ENCODE assay signal across 12 cellular contexts in the genomic region with DNA sequence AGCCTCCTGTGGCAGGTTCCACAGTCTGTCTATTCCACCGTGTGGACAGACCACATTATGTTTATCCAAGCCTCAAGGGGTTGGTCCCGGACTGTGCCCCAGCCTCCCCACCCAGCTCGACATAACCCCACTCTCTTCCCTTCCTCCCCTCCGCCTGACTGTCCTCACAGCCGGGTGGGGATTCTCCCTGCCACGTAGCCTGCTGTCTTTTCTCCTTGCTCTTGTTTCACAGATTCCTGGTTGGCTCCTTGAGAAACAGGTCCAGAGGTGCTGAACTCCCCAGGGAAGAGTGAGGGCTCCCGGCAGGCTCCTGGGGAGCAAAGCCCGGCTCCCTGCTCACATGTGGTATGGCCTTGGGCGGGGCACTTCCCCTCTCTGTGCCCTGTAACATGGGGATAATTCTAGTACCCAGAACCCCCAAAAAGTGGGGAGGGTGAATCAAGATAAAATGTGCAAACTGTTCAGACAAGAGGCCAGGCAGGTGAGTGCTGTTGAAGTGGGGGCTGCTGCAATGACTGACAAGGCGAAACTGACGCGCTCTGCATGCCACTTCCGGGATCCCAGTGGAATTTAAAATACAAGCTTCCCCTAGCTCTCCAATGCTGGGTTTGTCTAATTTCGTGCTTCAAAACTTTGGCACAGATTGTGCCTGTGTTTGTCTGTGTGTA.
DNase-seq lines count a peak whose midpoint lies in the region; ATAC-seq and TF ChIP-seq lines count a peak whose summit lies in the region.
"Had no signal": no experiment of that assay in that cellular context is flagged by ENCODE, and none has a peak within 500 bp of the region (broad histone marks: within the 10 kb centered on the region; RNA-seq: fewer than 3 reads in every experiment).

No MANE protein-coding gene starts in this region.

- CTCF ChIA-PET in activated CD8-positive, alpha-beta T cell treated with anti-CD3 and anti-CD28 coated beads, Interleukin-2, amount 10 ng/mL, durations not matched to agents 7 days and 5 days (lab: Charles Lee) = interaction anchor here (0.9 kb wide), 1 partner anchor 113 kb away, joined by 3 read pairs; no protein-coding TSS in a partner anchor
- CTCF ChIA-PET in naive thymus-derived CD4-positive, alpha-beta T cell (lab: Charles Lee) = interaction anchor here (0.5 kb wide), 1 partner anchor 69 kb away, joined by 4 read pairs; no protein-coding TSS in a partner anchor

- POLR2A ChIA-PET in activated CD8-positive, alpha-beta T cell treated with anti-CD3 and anti-CD28 coated beads, Interleukin-2, amount 10 ng/mL, durations not matched to agents 7 days and 5 days (lab: Charles Lee) = interaction anchor here (1.0 kb wide), 1 partner anchor 113 kb away, joined by 4 read pairs; no protein-coding TSS in a partner anchor
- POLR2A ChIA-PET in naive thymus-derived CD4-positive, alpha-beta T cell (lab: Charles Lee) = no interaction called here

- no peak overlapping the region for H2BK120ac ChIP-seq in H9 (ENCODE audit: low read depth, low read length, poor library complexity, severe bottlenecking)

- no peak overlapping the region for H3K4me3 ChIP-seq in naive thymus-derived CD4-positive, alpha-beta T cell (ENCODE audit: low read length)
- H3K4me3 ChIP-seq in HAP-1 = no peak overlapping the region

- H4K5ac ChIP-seq in H9 (ENCODE audit: insufficient read length, low read depth, low read length) = no peak overlapping the region

- H4K91ac ChIP-seq in H9 (ENCODE audit: insufficient read length, low read depth, low read length) = no peak overlapping the region

- ATAC-seq in activated CD8-positive, alpha-beta T cell treated with anti-CD3 and anti-CD28 coated beads, Interleukin-2, amount 10 ng/mL, durations not matched to agents 7 days and 5 days = peak; percentile 39
- peak; percentile 5 for ATAC-seq in naive thymus-derived CD4-positive, alpha-beta T cell
- ATAC-seq in HG03135 (IDR thresholded peaks at IDR 0.05; ENCODE audit: unreplicated experiment) = no peak
- no peak for ATAC-seq in GM18909 (IDR thresholded peaks at IDR 0.05; ENCODE audit: poor library complexity, unreplicated experiment)

- H2BK20ac ChIP-seq in H9 (ENCODE audit: low read depth, low read length, poor library complexity, severe bottlenecking) = no peak overlapping the region

- no peak overlapping the region for H2BK5ac ChIP-seq in H9 (ENCODE audit: insufficient read length, low read length)

- no peak overlapping the region for H4K8ac ChIP-seq in H9 (replicated peaks; ENCODE audit: insufficient read length, low read depth, low read length)

- H3K9me3 Mint-ChIP-seq in H9 = no peaks in the 10 kb centered on the region
- H3K9me3 Mint-ChIP-seq in activated CD8-positive, alpha-beta T cell treated with anti-CD3 and anti-CD28 coated beads, Interleukin-2, amount 10 ng/mL, durations not matched to agents 7 days and 5 days (ENCODE audit: insufficient read depth) = no peaks in the 10 kb centered on the region
- H3K9me3 Mint-ChIP-seq in naive thymus-derived CD4-positive, alpha-beta T cell = no peaks in the 10 kb centered on the region

- intact Hi-C loops in naive thymus-derived CD4-positive, alpha-beta T cell (cut with micrococcal nuclease) = loop anchor here in 1 of 2 donors (5.0 kb wide), 1 partner anchor 219 kb away; no protein-coding TSS in a partner anchor

- no peak overlapping the region for H3K27ac ChIP-seq in H9 (ENCODE audit: insufficient read length, low read depth, low read length)
- H3K27ac ChIP-seq in naive thymus-derived CD4-positive, alpha-beta T cell (ENCODE audit: low read depth, low read length) = no peak overlapping the region

- no peak overlapping the region for H2BK15ac ChIP-seq in H9 (ENCODE audit: low read depth, low read length)

- H3K79me2 ChIP-seq in H9 (ENCODE audit: insufficient read depth, low read length) = no peaks in the 10 kb centered on the region

- no peaks in the 10 kb centered on the region for H3K36me3 ChIP-seq in naive thymus-derived CD4-positive, alpha-beta T cell (ENCODE audit: control insufficient read depth in 2 of 3, insufficient read depth in 3 of 3, low read length in 3 of 3)
- H3K36me3 ChIP-seq in HAP-1 (replicated peaks) = no peaks in the 10 kb centered on the region

- DNase-seq in activated CD4-positive, alpha-beta T cell treated with anti-CD3 and anti-CD28 coated beads for 48 hours = peak; percentile 7
- DNase-seq in activated CD4-positive, alpha-beta T cell treated with anti-CD3 and anti-CD28 coated beads, Interleukin-2, amount 50 U/mL, for 4 hours = no peak
- DNase-seq in H9 (no peak), HAP-1 (ENCODE audit: low spot score in 2 of 2) (no peak)
- peak; percentile 56 for DNase-seq in activated CD8-positive, alpha-beta T cell treated with anti-CD3 and anti-CD28 coated beads, Interleukin-2, amount 10 ng/mL, durations not matched to agents 7 days and 5 days
- DNase-seq in naive thymus-derived CD4-positive, alpha-beta T cell = no peak
- DNase-seq: DMS79, NCI-H1436, NCI-H526, retina had no signal

- H3K36me3 Mint-ChIP-seq in H9 (ENCODE audit: insufficient read depth in 1 of 3, low read depth in 3 of 3) = no peaks in the 10 kb centered on the region
- no peaks in the 10 kb centered on the region for H3K36me3 Mint-ChIP-seq in activated CD8-positive, alpha-beta T cell treated with anti-CD3 and anti-CD28 coated beads, Interleukin-2, amount 10 ng/mL, durations not matched to agents 7 days and 5 days (ENCODE audit: low read depth)
- H3K36me3 Mint-ChIP-seq in naive thymus-derived CD4-positive, alpha-beta T cell = no peaks in the 10 kb centered on the region

- H3K27me3 Mint-ChIP-seq in H9 (ENCODE audit: low read depth) = no peaks in the 10 kb centered on the region
- H3K27me3 Mint-ChIP-seq in activated CD8-positive, alpha-beta T cell treated with anti-CD3 and anti-CD28 coated beads, Interleukin-2, amount 10 ng/mL, durations not matched to agents 7 days and 5 days (ENCODE audit: low read depth) = peaks cover 19% of the 10 kb centered on the region
- peaks cover 12 to 29% (median 14%) of the 10 kb centered on the region in 5 donors for H3K27me3 Mint-ChIP-seq in naive thymus-derived CD4-positive, alpha-beta T cell

- WGBS in H9 (ENCODE audit: extremely low coverage, insufficient read length, low lambda C conversion rate) = no CpG with 5 or more reads among the region's 14 CpGs

- no peak overlapping the region for H2AK5ac ChIP-seq in H9 (ENCODE audit: insufficient read length, low read length)

- H3K4me1 Mint-ChIP-seq in H9 = peaks cover 12 to 33% of the 10 kb centered on the region in 2 experiments; a peak in 3 of 4 replicates
- H3K4me1 Mint-ChIP-seq in activated CD8-positive, alpha-beta T cell treated with anti-CD3 and anti-CD28 coated beads, Interleukin-2, amount 10 ng/mL, durations not matched to agents 7 days and 5 days (ENCODE audit: low read depth) = peaks cover 35% of the 10 kb centered on the region
- H3K4me1 Mint-ChIP-seq in naive thymus-derived CD4-positive, alpha-beta T cell = peaks cover 16 to 36% (median 28%) of the 10 kb centered on the region in 7 donors

- no peak overlapping the region for H3K23ac ChIP-seq in H9 (ENCODE audit: insufficient read length, low read depth, low read length)

- in situ Hi-C loops in HAP-1 (cut with MboI; ENCODE audit: low sequenced_read_pairs) = no loop called here

- no peak overlapping the region for H3K9ac ChIP-seq in H9 (ENCODE audit: extremely low read depth, insufficient read length, low read length)

- H3K4me3 Mint-ChIP-seq in H9 = no peak overlapping the region
- peak overlapping the region; percentile 26 for H3K4me3 Mint-ChIP-seq in activated CD8-positive, alpha-beta T cell treated with anti-CD3 and anti-CD28 coated beads, Interleukin-2, amount 10 ng/mL, durations not matched to agents 7 days and 5 days
- H3K4me3 Mint-ChIP-seq in naive thymus-derived CD4-positive, alpha-beta T cell = peak overlapping the region in 6 of 10 donors; percentile 6 to 78 (median 44)

- no peaks in the 10 kb centered on the region for H4K20me1 ChIP-seq in H9 (ENCODE audit: control insufficient read depth, insufficient read depth, insufficient read length)

- no peaks in the 10 kb centered on the region for H3K79me1 ChIP-seq in H9 (ENCODE audit: insufficient read depth, low read depth, low read length, poor library complexity, severe bottlenecking)

- no peak overlapping the region for H3K4ac ChIP-seq in H9 (ENCODE audit: low read depth, low read length)

- no peak overlapping the region for H3T11ph ChIP-seq in H9 (ENCODE audit: low read length)

- no peak for TF ChIP-seq CTCF in H9 (conservative IDR thresholded peaks at IDR 0.05)

- H3K18ac ChIP-seq in H9 (ENCODE audit: insufficient read length, low read depth, low read length) = no peak overlapping the region

- H3K9me3 ChIP-seq in H9 (ENCODE audit: control insufficient read depth, low read depth, low read length) (no peaks in the 10 kb centered on the region), HAP-1 (no peaks in the 10 kb centered on the region)
- H3K9me3 ChIP-seq in naive thymus-derived CD4-positive, alpha-beta T cell (ENCODE audit: control insufficient read depth in 2 of 3, low read length in 3 of 3) = no peaks in the 10 kb centered on the region

- no peak overlapping the region for H3K4me2 ChIP-seq in H9 (ENCODE audit: insufficient read depth, insufficient read length, low read length)

- H2BK12ac ChIP-seq in H9 (ENCODE audit: insufficient read length, low read depth, low read length) = no peak overlapping the region

- no peaks in the 10 kb centered on the region for H3K4me1 ChIP-seq in H9 (ENCODE audit: insufficient read depth, low read length)
- peaks cover 8 to 28% of the 10 kb centered on the region in 2 donors for H3K4me1 ChIP-seq in naive thymus-derived CD4-positive, alpha-beta T cell (ENCODE audit: control insufficient read depth in 2 of 2, insufficient read depth in 2 of 2, low read length in 2 of 2)
- H3K4me1 ChIP-seq in HAP-1 = no peaks in the 10 kb centered on the region

- H3K56ac ChIP-seq in H9 (ENCODE audit: insufficient read length, low read depth, low read length) = no peak overlapping the region

- no peaks in the 10 kb centered on the region for H3K27me3 ChIP-seq in H9 (ENCODE audit: insufficient read depth, low read length)
- H3K27me3 ChIP-seq in naive thymus-derived CD4-positive, alpha-beta T cell (ENCODE audit: control insufficient read depth in 2 of 2, insufficient read depth in 2 of 2, low read length in 2 of 2) = no peaks in the 10 kb centered on the region
- no peaks in the 10 kb centered on the region for H3K27me3 ChIP-seq in HAP-1 (ENCODE audit: low read depth)

- no peak overlapping the region for H2AFZ ChIP-seq in H9 (ENCODE audit: low read length)

- H3K27ac Mint-ChIP-seq in H9 = peak overlapping the region in 2 of 3 experiments; percentile 20 to 32; a peak in 4 of 7 replicates
- H3K27ac Mint-ChIP-seq in activated CD8-positive, alpha-beta T cell treated with anti-CD3 and anti-CD28 coated beads, Interleukin-2, amount 10 ng/mL, durations not matched to agents 7 days and 5 days = peak overlapping the region; percentile 63
- H3K27ac Mint-ChIP-seq in naive thymus-derived CD4-positive, alpha-beta T cell = peak overlapping the region in 2 of 9 donors; percentile 20 to 77

- no peak overlapping the region; the same call in 1 of the 2 replicates for H3K14ac ChIP-seq in H9 (ENCODE audit: insufficient read depth, low read length)

- H3K23me2 ChIP-seq in H9 (ENCODE audit: insufficient read length, low read depth, low read length, poor library complexity, severe bottlenecking) = no peaks in the 10 kb centered on the region

Comparison
In these comparisons a context has a peak if more than half of its experiments do, and no peak if none do; other contexts are left out.
1. DNase-seq: peak in activated CD4-positive, alpha-beta T cell treated with anti-CD3 and anti-CD28 coated beads for 48 hours (single experiment) and activated CD8-positive, alpha-beta T cell treated with anti-CD3 and anti-CD28 coated beads, Interleukin-2, amount 10 ng/mL, durations not matched to agents 7 days and 5 days (single experiment); none in activated CD4-positive, alpha-beta T cell treated with anti-CD3 and anti-CD28 coated beads, Interleukin-2, amount 50 U/mL, for 4 hours (0 of 2), H9 (single experiment), naive thymus-derived CD4-positive, alpha-beta T cell (0 of 9) and HAP-1 (0 of 2).
2. H3K4me3 Mint-ChIP-seq: peak in activated CD8-positive, alpha-beta T cell treated with anti-CD3 and anti-CD28 coated beads, Interleukin-2, amount 10 ng/mL, durations not matched to agents 7 days and 5 days (single experiment) and naive thymus-derived CD4-positive, alpha-beta T cell (6 of 10); none in H9 (0 of 2).
3. ATAC-seq: peak in activated CD8-positive, alpha-beta T cell treated with anti-CD3 and anti-CD28 coated beads, Interleukin-2, amount 10 ng/mL, durations not matched to agents 7 days and 5 days (single experiment) and naive thymus-derived CD4-positive, alpha-beta T cell (single experiment); none in HG03135 (single experiment) and GM18909 (single experiment).